Comparison of ENCODE assay signal across 11 cellular contexts in genomic region chr19:3783660-3784584, GRCh38. TPM values are rescaled to one million over a fixed set of nuclear protein-coding genes. Genes with fewer than 3 reads are reported as not detected.
DNase-seq lines count a peak whose midpoint lies in the region; TF ChIP-seq lines count a peak whose summit lies in the region.
"Had no signal": no experiment of that assay in that cellular context is flagged by ENCODE, and none has a peak within 500 bp of the region (broad histone marks: within the 10 kb centered on the region; RNA-seq: fewer than 3 reads in every experiment).

No MANE protein-coding gene starts in this region.

- no peaks in the 10 kb centered on the region for H3K36me3 ChIP-seq in colonic mucosa
- no peaks in the 10 kb centered on the region for H3K36me3 ChIP-seq in mesenchymal stem cell (ENCODE audit: control insufficient read depth in 1 of 2, insufficient read depth in 2 of 2, low read depth in 1 of 2, low read length in 2 of 2)
- H3K36me3 ChIP-seq: right atrium auricular region had no signal

- no peak overlapping the region for H3K4ac ChIP-seq in mesenchymal stem cell (ENCODE audit: low read depth in 1 of 2, low read length in 2 of 2)

- H2BK5ac ChIP-seq in mesenchymal stem cell (ENCODE audit: low read depth, low read length, poor library complexity, severe bottlenecking) = no peak overlapping the region

- no peak overlapping the region for H4K8ac ChIP-seq in mesenchymal stem cell (ENCODE audit: low read length)

- in situ Hi-C loops in GM13976 (cut with MboI; ENCODE audit: low sequenced_read_pairs, unreplicated experiment) = no loop called here

- H3K79me1 ChIP-seq in mesenchymal stem cell (replicated peaks; ENCODE audit: low read length, poor library complexity, severe bottlenecking) = no peaks in the 10 kb centered on the region

- intact Hi-C loops in colonic mucosa (cut with DNase I) = no loop called here

- no peak overlapping the region for H3K14ac ChIP-seq in mesenchymal stem cell (ENCODE audit: low read length in 2 of 2)

- H3K27me3 ChIP-seq in colonic mucosa (peaks cover 7% of the 10 kb centered on the region), mesenchymal stem cell (ENCODE audit: control insufficient read depth in 1 of 2, insufficient read depth in 1 of 2, low read length in 2 of 2) (peaks cover 24 to 35% of the 10 kb centered on the region in 2 experiments)

- H3K27ac ChIP-seq in VCaP = no peak overlapping the region
- H3K27ac ChIP-seq in colonic mucosa = no peak overlapping the region
- H3K27ac ChIP-seq in mesenchymal stem cell (ENCODE audit: low read length, poor library complexity, severe bottlenecking) = no peak overlapping the region
- H3K27ac ChIP-seq: coronary artery, right atrium auricular region had no signal

- no peak overlapping the region for H3K4me3 ChIP-seq in colonic mucosa
- peak overlapping the region in 1 of 2 experiments; percentile 14 for H3K4me3 ChIP-seq in mesenchymal stem cell (ENCODE audit: insufficient read depth in 1 of 2, low read depth in 1 of 2, low read length in 2 of 2)
- H3K4me3 ChIP-seq: coronary artery, right atrium auricular region had no signal

- DNase-seq in GM13976 (ENCODE audit: low spot score) (no peak), colonic mucosa (no peak), mesenchymal stem cell (no peak), NCI-H526 (lab: John Stamatoyannopoulos, UW) (no peak), NCI-H1436 treated with DMSO at 0.1 percent for 48 hours (lab: John Stamatoyannopoulos, UW) (no peak), pons (ENCODE audit: low spot score) (no peak)
- DNase-seq in stimulated activated CD4-positive, alpha-beta T cell treated with anti-CD3 and anti-CD28 coated beads, Interleukin-2, amount 100 ng/mL, for 24 hours = peak; percentile 55 to 59
- DNase-seq: NCI-H1417 treated with DMSO at 0.1 percent for 48 hours had no signal

- peak; percentile 43 for TF ChIP-seq CTCF in GM13976 (IDR thresholded peaks at IDR 0.05; ENCODE audit: borderline replicate concordance, control extremely low read depth, extremely low read depth, insufficient read depth, missing control alignments)
- peak; percentile 35 for TF ChIP-seq CTCF in VCaP (conservative IDR thresholded peaks at IDR 0.05)
- peak; percentile 28 for TF ChIP-seq CTCF in colonic mucosa (IDR thresholded peaks at IDR 0.05)

- no peak overlapping the region for H2BK15ac ChIP-seq in mesenchymal stem cell (ENCODE audit: low read depth, poor library complexity, severe bottlenecking)

- no peak overlapping the region for H2AK5ac ChIP-seq in mesenchymal stem cell (ENCODE audit: low read length, severe bottlenecking)

- H3K4me1 ChIP-seq in colonic mucosa (no peaks in the 10 kb centered on the region), mesenchymal stem cell (ENCODE audit: control insufficient read depth, insufficient read depth, low read depth, low read length) (peaks cover 10% of the 10 kb centered on the region)

- 81% methylated on average over 46 of the region's 49 CpGs for WGBS in mesenchymal stem cell

- H3K9ac ChIP-seq in colonic mucosa (ENCODE audit: low read depth in 2 of 2, low read length in 2 of 2) (peak overlapping the region in 1 of 2 donors; percentile 12), mesenchymal stem cell (ENCODE audit: low read length) (no peak overlapping the region)

- no peak overlapping the region for H3K23ac ChIP-seq in mesenchymal stem cell (ENCODE audit: low read length in 2 of 2)

- H3K9me3 ChIP-seq in colonic mucosa (no peaks in the 10 kb centered on the region), mesenchymal stem cell (ENCODE audit: control insufficient read depth, low read length) (peaks cover 20% of the 10 kb centered on the region)

- H3K4me2 ChIP-seq in mesenchymal stem cell (ENCODE audit: low read length, poor library complexity, severe bottlenecking) = no peak overlapping the region

- no peak overlapping the region for H2BK12ac ChIP-seq in mesenchymal stem cell (ENCODE audit: low read length in 2 of 2)

- no peak overlapping the region for H4K91ac ChIP-seq in mesenchymal stem cell (ENCODE audit: low read length)

- no peak overlapping the region for H2BK120ac ChIP-seq in mesenchymal stem cell (ENCODE audit: low read depth, low read length)

- H2AFZ ChIP-seq in mesenchymal stem cell (ENCODE audit: low read depth, low read length) = no peak overlapping the region

- no peak overlapping the region for H3K18ac ChIP-seq in mesenchymal stem cell (ENCODE audit: low read depth in 1 of 2, low read length in 2 of 2)

RNA-seq across cellular contexts. Expression of gene MATK, which starts 2.3 kb away (rescaled TPM):
- 1 to 10 TPM in 1 of 2 donors, under 1 TPM in 1; 0.66 to 1.2 TPM for total RNA-seq in colonic mucosa
- not detected for polyA plus RNA-seq in mesenchymal stem cell (2013, experiment 1 of 2)
- polyA plus RNA-seq in mesenchymal stem cell (2013, experiment 2 of 2) = not detected

RNA-seq across cellular contexts. Expression of gene RAX2, which starts 11.9 kb away (rescaled TPM):
- not detected for total RNA-seq in colonic mucosa
- not detected for polyA plus RNA-seq in mesenchymal stem cell (2013, experiment 1 of 2)
- polyA plus RNA-seq in mesenchymal stem cell (2013, experiment 2 of 2) = not detected
- total RNA-seq: right atrium auricular region had no signal

RNA-seq across cellular contexts. Expression of gene MRPL54, which starts 21.4 kb away (rescaled TPM):
- total RNA-seq in colonic mucosa = 10 to 100 TPM; 73.7 to 86.9 TPM
- polyA plus RNA-seq in mesenchymal stem cell (2013, experiment 1 of 2) = 54.1 TPM
- 56.4 TPM for polyA plus RNA-seq in mesenchymal stem cell (2013, experiment 2 of 2)

RNA-seq across cellular contexts. Expression of gene APBA3, which starts 22.4 kb away (rescaled TPM):
- 10 to 100 TPM; 21.0 to 29.3 TPM for total RNA-seq in colonic mucosa
- 12.8 TPM for polyA plus RNA-seq in mesenchymal stem cell (2013, experiment 1 of 2)
- 13.3 TPM for polyA plus RNA-seq in mesenchymal stem cell (2013, experiment 2 of 2)

Comparison
In these comparisons a context has a peak if more than half of its experiments do, and no peak if none do; other contexts are left out.
1. DNase-seq: peak in stimulated activated CD4-positive, alpha-beta T cell treated with anti-CD3 and anti-CD28 coated beads, Interleukin-2, amount 100 ng/mL, for 24 hours (2 of 2); none in GM13976 (single experiment), colonic mucosa (single experiment), mesenchymal stem cell (single experiment), NCI-H526 (0 of 2), NCI-H1436 treated with DMSO at 0.1 percent for 48 hours (single experiment) and pons (single experiment).
2. Peak in every context shown above with its lines, with median percentiles within 50 percentile points of each other: CTCF ChIP-seq.